In the genomic region with DNA sequence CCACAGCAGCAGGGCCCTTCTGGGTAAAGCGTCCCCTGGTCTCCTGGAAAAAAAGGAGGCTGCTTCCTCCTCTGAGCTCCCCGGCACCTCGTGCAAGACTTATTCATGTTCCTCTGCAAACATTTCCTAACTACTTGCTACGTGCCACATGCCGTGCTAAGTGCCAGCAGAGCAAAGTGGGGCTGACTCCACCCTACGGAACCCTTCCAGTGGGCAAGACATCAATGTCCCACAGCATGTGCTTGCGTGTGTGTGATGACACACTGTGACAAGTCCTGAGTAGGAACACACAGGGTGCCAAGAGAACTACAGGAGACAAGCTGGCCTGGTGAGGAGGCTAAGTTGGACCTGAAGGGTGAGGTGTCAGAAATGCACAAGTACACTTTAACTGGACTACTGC, we compare ENCODE assay signal across 9 cellular contexts. TPM values are rescaled to one million over a fixed set of nuclear protein-coding genes. Genes with fewer than 3 reads are reported as not detected.
DNase-seq lines count a peak whose midpoint lies in the region; ATAC-seq, FAIRE-seq and TF ChIP-seq lines count a peak whose summit lies in the region.
"Had no signal": no experiment of that assay in that cellular context is flagged by ENCODE, and none has a peak within 500 bp of the region (broad histone marks: within the 10 kb centered on the region; RNA-seq: fewer than 3 reads in every experiment).

No MANE protein-coding gene starts in this region.

- no peak for TF ChIP-seq POLR2A in spleen (IDR thresholded peaks at IDR 0.05)

- H3K27ac ChIP-seq in epithelial cell of prostate (peak overlapping the region; percentile 14), spleen (peak overlapping the region in 6 of 8 donors; percentile 20 to 81 (median 58))

- DNase-seq in GM19239 (ENCODE audit: insufficient read length, low spot score) (no peak), SIG-M5 (lab: John Stamatoyannopoulos, UW) (peak; percentile 54), epithelial cell of prostate (ENCODE audit: low read depth, low spot score) (peak; percentile 36), spleen (peak; percentile 82), AG08396 (ENCODE audit: low spot score) (no peak), dermis blood vessel endothelial cell (no peak)
- DNase-seq: mesenchymal stem cell had no signal

- WGBS in spleen, 5 donors, result 45 to 76% (median 67%) methylated on average over 7 of the region's 7 CpGs

- ATAC-seq in GM19397 (IDR thresholded peaks at IDR 0.05; ENCODE audit: unreplicated experiment) (no peak), HG02571 (IDR thresholded peaks at IDR 0.05; ENCODE audit: unreplicated experiment) (no peak)

- intact Hi-C loops in spleen (cut with DNase I; ENCODE audit: low total_unique reads), result no loop called here

- no peak for TF ChIP-seq CTCF in spleen (IDR thresholded peaks at IDR 0.05 in 8 of 11, conservative IDR thresholded peaks at IDR 0.05 in 3 of 11)

- H3K4me3 ChIP-seq in spleen, result peak overlapping the region in 1 of 8 donors; percentile 7

- peaks cover 0 to 72% (median 3%) of the 10 kb centered on the region in 6 donors for H3K36me3 ChIP-seq in spleen

- no peaks in the 10 kb centered on the region for H3K27me3 ChIP-seq in spleen (replicated peaks in 1 of 7)

- H3K4me1 ChIP-seq in spleen, result peaks cover 48 to 98% (median 93%) of the 10 kb centered on the region in 6 donors

- FAIRE-seq in GM19239 (lab: Jason Lieb, UNC), result peak; percentile 84

- no peaks in the 10 kb centered on the region for H3K9me3 ChIP-seq in spleen

RNA-seq across cellular contexts. Expression of a gene that starts 57.4 kb away (rescaled TPM):
- total RNA-seq in spleen (100 to 1,000 TPM in 6 of 7 donors, 10 to 100 TPM in 1; 81.6 to 193 (median 171) TPM), dermis blood vessel endothelial cell (2.9 and 8.1 TPM in 2 replicates)
- polyA plus RNA-seq in spleen, result 10 to 100 TPM; 23.0 to 32.3 (median 31.5) TPM

Comparison
In these comparisons a context has a peak if more than half of its experiments do, and no peak if none do; other contexts are left out.
1. DNase-seq: peak in SIG-M5 (single experiment), epithelial cell of prostate (single experiment) and spleen (single experiment); none in GM19239 (single experiment), AG08396 (single experiment) and dermis blood vessel endothelial cell (single experiment).